ENCODE assay signal across 8 cellular contexts in genomic region chr19:11639245-11639601, GRCh38. TPM values are rescaled to one million over a fixed set of nuclear protein-coding genes. Genes with fewer than 3 reads are reported as not detected.
A peak's percentile ranks its signal among the peaks of the same experiment; 100 is the strongest.
DNase-seq lines count a peak whose midpoint lies in the region; ATAC-seq and TF ChIP-seq lines count a peak whose summit lies in the region.

No MANE protein-coding gene starts in this region.

- peak; percentile 9 for ATAC-seq in HG03565 (IDR thresholded peaks at IDR 0.05; ENCODE audit: unreplicated experiment)

- TF ChIP-seq CTCF in C4-2B (conservative IDR thresholded peaks at IDR 0.05) (no peak), nephron progenitor cell (IDR thresholded peaks at IDR 0.05) (no peak), GM13976 (IDR thresholded peaks at IDR 0.05; ENCODE audit: borderline replicate concordance, control extremely low read depth, extremely low read depth, insufficient read depth, missing control alignments) (no peak), osteocyte (IDR thresholded peaks at IDR 0.05) (no peak)

- H3K9me3 Mint-ChIP-seq in dendritic cell treated with granulocyte-macrophage colony-stimulating factor and Interleukin-4, amounts not matched to agents 40 ng/mL and 50 ng/mL, for 4 days = peaks cover 10% of the 10 kb centered on the region
- H3K9me3 Mint-ChIP-seq in nephron progenitor cell = peaks cover 40% of the 10 kb centered on the region
- no peaks in the 10 kb centered on the region for H3K9me3 Mint-ChIP-seq in osteocyte (ENCODE audit: unreplicated experiment)

- in situ Hi-C loops in GM13976 (cut with MboI; ENCODE audit: low sequenced_read_pairs, unreplicated experiment) = no loop called here

- no peak for DNase-seq in nephron progenitor cell
- DNase-seq in GM13976 (ENCODE audit: low spot score) = no peak
- no peak for DNase-seq in osteocyte (ENCODE audit: extremely low spot score, unreplicated experiment)
- DNase-seq in activated CD4-positive, alpha-beta T cell treated with anti-CD3 and anti-CD28 coated beads, Interleukin-2, amount 50 U/mL, for 1 hour = no peak
- DNase-seq in posterior cingulate gyrus = no peak

- no peaks in the 10 kb centered on the region for H3K36me3 Mint-ChIP-seq in dendritic cell treated with granulocyte-macrophage colony-stimulating factor and Interleukin-4, amounts not matched to agents 40 ng/mL and 50 ng/mL, for 4 days (ENCODE audit: low read depth)
- H3K36me3 Mint-ChIP-seq in nephron progenitor cell (ENCODE audit: low read depth) = peaks cover 25% of the 10 kb centered on the region
- H3K36me3 Mint-ChIP-seq in osteocyte (ENCODE audit: unreplicated experiment) = no peaks in the 10 kb centered on the region

- peak overlapping the region; percentile 73 for H3K4me3 Mint-ChIP-seq in dendritic cell treated with granulocyte-macrophage colony-stimulating factor and Interleukin-4, amounts not matched to agents 40 ng/mL and 50 ng/mL, for 4 days
- H3K4me3 Mint-ChIP-seq in nephron progenitor cell = peak overlapping the region; percentile 92
- H3K4me3 Mint-ChIP-seq in osteocyte (ENCODE audit: unreplicated experiment) = no peak overlapping the region

- H3K27me3 Mint-ChIP-seq in dendritic cell treated with granulocyte-macrophage colony-stimulating factor and Interleukin-4, amounts not matched to agents 40 ng/mL and 50 ng/mL, for 4 days = peaks cover 11% of the 10 kb centered on the region
- peaks cover 5% of the 10 kb centered on the region for H3K27me3 Mint-ChIP-seq in nephron progenitor cell (ENCODE audit: low read depth, poor library complexity)
- no peaks in the 10 kb centered on the region for H3K27me3 Mint-ChIP-seq in osteocyte (ENCODE audit: unreplicated experiment)

- H3K27ac Mint-ChIP-seq in dendritic cell treated with granulocyte-macrophage colony-stimulating factor and Interleukin-4, amounts not matched to agents 40 ng/mL and 50 ng/mL, for 4 days = no peak overlapping the region
- H3K27ac Mint-ChIP-seq in nephron progenitor cell (no peak overlapping the region), osteocyte (ENCODE audit: unreplicated experiment) (no peak overlapping the region)

- H3K27ac ChIP-seq in C4-2B = peak overlapping the region; percentile 95; the same call in 1 of the 2 replicates

- H3K4me1 Mint-ChIP-seq in dendritic cell treated with granulocyte-macrophage colony-stimulating factor and Interleukin-4, amounts not matched to agents 40 ng/mL and 50 ng/mL, for 4 days (ENCODE audit: low read depth) = no peaks in the 10 kb centered on the region
- no peaks in the 10 kb centered on the region for H3K4me1 Mint-ChIP-seq in nephron progenitor cell
- H3K4me1 Mint-ChIP-seq in osteocyte (ENCODE audit: unreplicated experiment) = no peaks in the 10 kb centered on the region

- intact Hi-C loops in dendritic cell treated with granulocyte-macrophage colony-stimulating factor and Interleukin-4, amounts not matched to agents 40 ng/mL and 50 ng/mL, for 4 days (cut with micrococcal nuclease) = loop anchor here (5.0 kb wide), 1 partner anchor 37 kb away; no protein-coding TSS in a partner anchor
- intact Hi-C loops in posterior cingulate gyrus (cut with DNase I) = no loop called here

RNA-seq across cellular contexts. Expression of gene ZNF627, which starts 41.9 kb away (rescaled TPM):
- total RNA-seq in osteocyte = 18.2 and 18.3 TPM in 2 replicates
